10 cellular contexts compared by ENCODE assay signal in genomic region chr11:720017-720641, GRCh38. TPM values are rescaled to one million over a fixed set of nuclear protein-coding genes. Genes with fewer than 3 reads are reported as not detected.
A peak's percentile ranks its signal among the peaks of the same experiment; 100 is the strongest.
DNase-seq lines count a peak whose midpoint lies in the region; ATAC-seq, FAIRE-seq and TF ChIP-seq lines count a peak whose summit lies in the region.
"Had no signal": no experiment of that assay in that cellular context is flagged by ENCODE, and none has a peak within 500 bp of the region (broad histone marks: within the 10 kb centered on the region; RNA-seq: fewer than 3 reads in every experiment).

No MANE protein-coding gene starts in this region.

- no peak overlapping the region for H2AFZ ChIP-seq in H1 (ENCODE audit: low read length)
- H2AFZ ChIP-seq in neuronal stem cell (ENCODE audit: low read length): peak overlapping the region; percentile 79

- H3K14ac ChIP-seq in H1 (ENCODE audit: insufficient read length) (no peak overlapping the region), neuronal stem cell (ENCODE audit: low read length) (no peak overlapping the region)

- no peak overlapping the region for H3K9ac ChIP-seq in HUES64 (ENCODE audit: low read depth, low read length)
- no peak overlapping the region for H3K9ac ChIP-seq in H1 (replicated peaks in 1 of 4; ENCODE audit: extremely low read depth in 1 of 4, low read depth in 3 of 4, low read length in 3 of 4)
- H3K9ac ChIP-seq in neuronal stem cell (ENCODE audit: low read depth, low read length, poor library complexity): peak overlapping the region; percentile 70

- no peak for TF ChIP-seq EP300 in H1 (IDR thresholded peaks at IDR 0.05; ENCODE audit: borderline replicate concordance in 1 of 2, low read depth in 2 of 2, low read length in 2 of 2)

- H3K27ac ChIP-seq in HUES64 (ENCODE audit: low read depth, low read length) (no peak overlapping the region), H1 (ENCODE audit: low read depth, low read length) (no peak overlapping the region), neuronal stem cell (replicated peaks; ENCODE audit: low read length) (no peak overlapping the region)
- H3K27ac ChIP-seq: sigmoid colon had no signal

- H3K27me3 ChIP-seq in HUES64 (ENCODE audit: insufficient read depth, low read length) (peaks cover 13% of the 10 kb centered on the region), H1 (replicated peaks in 1 of 4; ENCODE audit: control insufficient read depth in 3 of 4, extremely low read depth in 1 of 4, insufficient read depth in 3 of 4, low read length in 3 of 4) (peaks cover 0 to 8% (median 8%) of the 10 kb centered on the region in 4 experiments; a peak in 4 of 7 replicates), neuronal stem cell (ENCODE audit: control insufficient read depth in 3 of 3, insufficient read depth in 3 of 3, low read depth in 1 of 3, low read length in 3 of 3) (peaks cover 3 to 54% (median 27%) of the 10 kb centered on the region in 3 experiments)

- H3K36me3 ChIP-seq in HUES64 (ENCODE audit: insufficient read depth, low read length) (no peaks in the 10 kb centered on the region), H1 (ENCODE audit: control insufficient read depth in 2 of 4, insufficient read depth in 4 of 4, low read length in 3 of 4) (no peaks in the 10 kb centered on the region), neuronal stem cell (replicated peaks in 1 of 2; ENCODE audit: control insufficient read depth in 2 of 2, insufficient read depth in 2 of 2, low read length in 2 of 2) (no peaks in the 10 kb centered on the region)
- H3K36me3 ChIP-seq: sigmoid colon had no signal

- no peak for TF ChIP-seq RAD21 in H1 (IDR thresholded peaks at IDR 0.05 in 1 of 2, conservative IDR thresholded peaks at IDR 0.05 in 1 of 2; ENCODE audit: low read depth in 2 of 2, low read length in 2 of 2)

- H3K9me3 ChIP-seq in HUES64 (ENCODE audit: insufficient read depth, low read depth, low read length) (no peaks in the 10 kb centered on the region; the same call in 1 of the 2 replicates), H1 (ENCODE audit: insufficient read depth in 2 of 2, low read depth in 1 of 2, low read length in 1 of 2) (no peaks in the 10 kb centered on the region), neuronal stem cell (replicated peaks in 1 of 2; ENCODE audit: control insufficient read depth in 2 of 2, insufficient read depth in 1 of 2, low read depth in 1 of 2, low read length in 2 of 2) (no peaks in the 10 kb centered on the region)
- H3K9me3 ChIP-seq: esophagus squamous epithelium, sigmoid colon had no signal

- H4K8ac ChIP-seq in H1 (ENCODE audit: extremely low read depth, insufficient read depth, low read length) (no peak overlapping the region), neuronal stem cell (ENCODE audit: low read depth, low read length) (peak overlapping the region; percentile 17)

- H3K4me2 ChIP-seq in H1 (ENCODE audit: insufficient read depth in 1 of 2, low read depth in 2 of 2, low read length in 2 of 2): peak overlapping the region; percentile 25 to 79; a peak in 3 of 4 replicates
- peak overlapping the region; percentile 45 for H3K4me2 ChIP-seq in neuronal stem cell (ENCODE audit: insufficient read depth, low read length, poor library complexity, severe bottlenecking)

- peaks cover 2% of the 10 kb centered on the region; the same call in 1 of the 2 replicates for H3K23me2 ChIP-seq in H1 (ENCODE audit: low read depth, low read length)

- no peak for TF ChIP-seq POLR2A in H1 (IDR thresholded peaks at IDR 0.05; ENCODE audit: control extremely low read depth in 1 of 2, low read depth in 2 of 2, low read length in 2 of 2)

- H2BK20ac ChIP-seq in H1 (ENCODE audit: low read length): no peak overlapping the region

- FAIRE-seq in H1 (lab: Jason Lieb, UNC): no peak

- H3K79me2 ChIP-seq in H1 (ENCODE audit: control insufficient read depth in 1 of 2, insufficient read depth in 2 of 2, low read length in 2 of 2): no peaks in the 10 kb centered on the region

- H2AK5ac ChIP-seq in H1 (ENCODE audit: low read depth, low read length): peak overlapping the region; percentile 65; the same call in 1 of the 2 replicates
- H2AK5ac ChIP-seq in neuronal stem cell (ENCODE audit: low read depth, low read length): peak overlapping the region; percentile 97

- no peak overlapping the region for H2BK120ac ChIP-seq in H1 (replicated peaks; ENCODE audit: low read depth, low read length)
- peak overlapping the region; percentile 72 for H2BK120ac ChIP-seq in neuronal stem cell (ENCODE audit: low read depth, low read length)

- no peak for ATAC-seq in GM18861 (IDR thresholded peaks at IDR 0.05; ENCODE audit: unreplicated experiment)

- H2BK5ac ChIP-seq in H1 (ENCODE audit: low read depth, low read length) (peak overlapping the region; percentile 49; the same call in 1 of the 2 replicates), neuronal stem cell (ENCODE audit: low read length) (peak overlapping the region; percentile 82)

- peak overlapping the region; percentile 10; the same call in 1 of the 2 replicates for H2BK15ac ChIP-seq in H1 (ENCODE audit: low read length)
- peak overlapping the region; percentile 81 for H2BK15ac ChIP-seq in neuronal stem cell (ENCODE audit: low read length)

- H3K18ac ChIP-seq in H1 (ENCODE audit: extremely low read depth, low read length) (peak overlapping the region; percentile 51), neuronal stem cell (ENCODE audit: low read length) (peak overlapping the region; percentile 92)

- peak overlapping the region; percentile 63; the same call in 1 of the 2 replicates for H2BK12ac ChIP-seq in H1 (ENCODE audit: low read depth, low read length)
- H2BK12ac ChIP-seq in neuronal stem cell (ENCODE audit: low read length): no peak overlapping the region

- H3K4me1 ChIP-seq in HUES64 (ENCODE audit: insufficient read depth, low read length): no peaks in the 10 kb centered on the region
- peaks cover 0 to 7% (median 5%) of the 10 kb centered on the region in 4 experiments; a peak in 5 of 7 replicates for H3K4me1 ChIP-seq in H1 (replicated peaks in 1 of 4; ENCODE audit: control insufficient read depth in 3 of 4, insufficient read depth in 4 of 4, low read length in 3 of 4)
- peaks cover 0 to 5% of the 10 kb centered on the region in 2 donors for H3K4me1 ChIP-seq in neuronal stem cell (ENCODE audit: control insufficient read depth in 2 of 2, insufficient read depth in 1 of 2, low read depth in 1 of 2, low read length in 2 of 2)

- CTCF ChIA-PET in H1 (lab: Charles Lee; ENCODE audit: partially characterized antibody): interaction anchor here (0.5 to 15.4 kb wide), 12 partner anchors 8 to 200 kb away, joined by 3 to 395 read pairs (median 3); partner anchors contain the start of genes EPS8L2, TALDO1 and TMEM80

- POLR2A ChIA-PET in H1 (lab: Charles Lee; ENCODE audit: partially characterized antibody): interaction anchor here (0.6 to 3.5 kb wide), 9 partner anchors 17 to 185 kb away, joined by 3 to 25 read pairs (median 3); partner anchors contain the start of genes DRD4, HRAS and TALDO1

- H3K79me1 ChIP-seq in H1 (ENCODE audit: low read depth, low read length): no peaks in the 10 kb centered on the region
- H3K79me1 ChIP-seq in neuronal stem cell (ENCODE audit: low read depth, low read length): no peaks in the 10 kb centered on the region

- H4K20me1 ChIP-seq in H1 (replicated peaks in 1 of 2; ENCODE audit: control insufficient read depth in 1 of 2, insufficient read depth in 2 of 2, low read length in 2 of 2): no peaks in the 10 kb centered on the region

- WGBS in HUES64: 84% methylated on average over 35 of the region's 35 CpGs
- WGBS in H1 (ENCODE audit: extremely low coverage in 1 of 2, insufficient coverage in 1 of 2, insufficient read length in 1 of 2, insufficient replicate concordance in 2 of 2, low coverage in 1 of 2, low lambda C conversion rate in 2 of 2, missing lambda C conversion rate in 1 of 2), 2 experiments: 82% methylated on average over 28 of the region's 35 CpGs; no CpG with 5 or more reads in 1 of the 2 experiments
- WGBS in neuronal stem cell (ENCODE audit: extremely low coverage in 2 of 2, insufficient read length in 2 of 2, insufficient replicate concordance in 1 of 2), 2 donors: no CpG with 5 or more reads among the region's 35 CpGs

- no peak overlapping the region for H3K56ac ChIP-seq in H1 (replicated peaks; ENCODE audit: insufficient read length, low read depth, low read length)

- H3K4ac ChIP-seq in H1 (replicated peaks; ENCODE audit: insufficient read length, low read depth, low read length): peak overlapping the region; percentile 84
- H3K4ac ChIP-seq in neuronal stem cell (ENCODE audit: low read length): peak overlapping the region; percentile 89

- no peak overlapping the region for H4K5ac ChIP-seq in H1 (ENCODE audit: insufficient read length, low read depth, low read length)

- H4K91ac ChIP-seq in H1 (replicated peaks; ENCODE audit: insufficient read length, low read length) (no peak overlapping the region), neuronal stem cell (ENCODE audit: low read depth, low read length, poor library complexity) (peak overlapping the region; percentile 43)

- TF ChIP-seq CTCF in H1 (IDR thresholded peaks at IDR 0.05; ENCODE audit: control extremely low read depth in 1 of 3, insufficient read depth in 1 of 3, low read depth in 1 of 3, low read length in 3 of 3): no peak

- H3K4me3 ChIP-seq in HUES64 (ENCODE audit: low read length): peak overlapping the region; percentile 34
- H3K4me3 ChIP-seq in H1 (ENCODE audit: extremely low read depth in 1 of 4, insufficient read depth in 2 of 4, low read depth in 3 of 4, low read length in 4 of 4): peak overlapping the region in 3 of 4 experiments; percentile 19 to 49 (median 36); a peak in 5 of 8 replicates
- peak overlapping the region in 1 of 2 donors; percentile 66 for H3K4me3 ChIP-seq in neuronal stem cell (ENCODE audit: low read length in 2 of 2)

- DNase-seq in D341Med (ENCODE audit: low spot score): peak; percentile 42
- DNase-seq in H1 (ENCODE audit: low read depth in 1 of 2, low spot score in 2 of 2): no peak
- DNase-seq in neuronal stem cell (ENCODE audit: low spot score): no peak
- DNase-seq in NCI-H446 treated with DMSO at 0.1 percent for 48 hours (lab: John Stamatoyannopoulos, UW): no peak
- no peak for DNase-seq in iPS-NIHi7 (ENCODE audit: extremely low spot score)
- DNase-seq: esophagus squamous epithelium, MV-4-11, sigmoid colon had no signal

- no peak overlapping the region for H3K23ac ChIP-seq in H1 (ENCODE audit: insufficient read length)
- peak overlapping the region; percentile 91 for H3K23ac ChIP-seq in neuronal stem cell (ENCODE audit: low read depth, low read length, poor library complexity)

RNA-seq across cellular contexts. Expression of gene EPS8L2, which starts 14.1 kb away (rescaled TPM):
- 16.7 TPM for polyA plus RNA-seq in HUES64 (2013, experiment 1 of 2)
- polyA plus RNA-seq in HUES64 (2013, experiment 2 of 2): 15.1 TPM
- total RNA-seq in H1 (2021; fragmentation: NEBNext Ultra II Directional; extraction: Animal tissue kit (Norgen Biotek cat#: 25700)): 38.5 and 44.3 TPM in 2 replicates
- 57.0 and 65.3 TPM in 2 replicates for polyA plus RNA-seq in H1 (2011; rRNA removed)
- polyA plus RNA-seq in H1 (2011; cell fraction: cytosol; rRNA removed): 62.3 TPM
- polyA plus RNA-seq in H1 (2011; cell fraction: nucleus; rRNA removed): 176 TPM
- polyA plus RNA-seq in H1 (2012, experiment 1 of 2): 53.1 to 74.7 TPM (median 60.2 TPM) in 4 replicates
- 39.4 TPM for polyA plus RNA-seq in H1 (2012, experiment 2 of 2)
- polyA plus RNA-seq in H1 (2013, experiment 1 of 2): 35.7 TPM
- polyA plus RNA-seq in H1 (2013, experiment 2 of 2): 35.5 TPM
- 16.3 and 16.5 TPM in 2 replicates for polyA minus RNA-seq in H1 (2011; rRNA and poly(A)+ RNA removed)
- 23.9 TPM for polyA minus RNA-seq in H1 (2011; cell fraction: cytosol; rRNA and poly(A)+ RNA removed)
- polyA minus RNA-seq in H1 (2011; cell fraction: nucleus; rRNA and poly(A)+ RNA removed): 34.5 TPM
- polyA plus RNA-seq in neuronal stem cell (2013, experiment 1 of 2): 6.7 TPM
- polyA plus RNA-seq in neuronal stem cell (2013, experiment 2 of 2): 6.7 TPM

RNA-seq across cellular contexts. Expression of gene TMEM80, which starts 24.5 kb away (rescaled TPM):
- polyA plus RNA-seq in HUES64 (2013, experiment 1 of 2): 13.7 TPM
- polyA plus RNA-seq in HUES64 (2013, experiment 2 of 2): 17.6 TPM
- 7.3 and 8.0 TPM in 2 replicates for total RNA-seq in H1 (2021; fragmentation: NEBNext Ultra II Directional; extraction: Animal tissue kit (Norgen Biotek cat#: 25700))
- 16.3 and 21.4 TPM in 2 replicates for polyA plus RNA-seq in H1 (2011; rRNA removed)
- polyA plus RNA-seq in H1 (2011; cell fraction: cytosol; rRNA removed): 24.0 TPM
- polyA plus RNA-seq in H1 (2011; cell fraction: nucleus; rRNA removed): 32.5 TPM
- polyA plus RNA-seq in H1 (2012, experiment 1 of 2): 12.5 to 17.4 TPM (median 13.9 TPM) in 4 replicates
- 12.3 TPM for polyA plus RNA-seq in H1 (2012, experiment 2 of 2)
- polyA plus RNA-seq in H1 (2013, experiment 1 of 2): 12.2 TPM
- 11.8 TPM for polyA plus RNA-seq in H1 (2013, experiment 2 of 2)
- polyA minus RNA-seq in H1 (2011; rRNA and poly(A)+ RNA removed): 5.8 and 7.8 TPM in 2 replicates
- 3.7 TPM for polyA minus RNA-seq in H1 (2011; cell fraction: cytosol; rRNA and poly(A)+ RNA removed)
- 10.1 TPM for polyA minus RNA-seq in H1 (2011; cell fraction: nucleus; rRNA and poly(A)+ RNA removed)
- 20.9 TPM for polyA plus RNA-seq in neuronal stem cell (2013, experiment 1 of 2)
- 21.7 TPM for polyA plus RNA-seq in neuronal stem cell (2013, experiment 2 of 2)

RNA-seq across cellular contexts. Expression of gene DEAF1, which starts 25.1 kb away (rescaled TPM):
- 41.2 TPM for polyA plus RNA-seq in HUES64 (2013, experiment 1 of 2)
- polyA plus RNA-seq in HUES64 (2013, experiment 2 of 2): 53.1 TPM
- 53.7 and 58.4 TPM in 2 replicates for total RNA-seq in H1 (2021; fragmentation: NEBNext Ultra II Directional; extraction: Animal tissue kit (Norgen Biotek cat#: 25700))
- 47.3 and 64.7 TPM in 2 replicates for polyA plus RNA-seq in H1 (2011; rRNA removed)
- polyA plus RNA-seq in H1 (2011; cell fraction: cytosol; rRNA removed): 56.1 TPM
- polyA plus RNA-seq in H1 (2011; cell fraction: nucleus; rRNA removed): 53.5 TPM
- 30.0 to 53.4 TPM (median 44.3 TPM) in 4 replicates for polyA plus RNA-seq in H1 (2012, experiment 1 of 2)
- 49.0 TPM for polyA plus RNA-seq in H1 (2012, experiment 2 of 2)
- 21.9 TPM for polyA plus RNA-seq in H1 (2013, experiment 1 of 2)
- polyA plus RNA-seq in H1 (2013, experiment 2 of 2): 22.9 TPM
- polyA minus RNA-seq in H1 (2011; rRNA and poly(A)+ RNA removed): 24.3 and 26.2 TPM in 2 replicates
- 30.0 TPM for polyA minus RNA-seq in H1 (2011; cell fraction: cytosol; rRNA and poly(A)+ RNA removed)
- polyA minus RNA-seq in H1 (2011; cell fraction: nucleus; rRNA and poly(A)+ RNA removed): 31.6 TPM
- polyA plus RNA-seq in neuronal stem cell (2013, experiment 1 of 2): 37.2 TPM
- polyA plus RNA-seq in neuronal stem cell (2013, experiment 2 of 2): 37.3 TPM

RNA-seq across cellular contexts. Expression of gene TALDO1, which starts 27.1 kb away (rescaled TPM):
- 182 TPM for polyA plus RNA-seq in HUES64 (2013, experiment 1 of 2)
- 176 TPM for polyA plus RNA-seq in HUES64 (2013, experiment 2 of 2)
- total RNA-seq in H1 (2021; fragmentation: NEBNext Ultra II Directional; extraction: Animal tissue kit (Norgen Biotek cat#: 25700)): 302 and 308 TPM in 2 replicates
- 265 and 293 TPM in 2 replicates for polyA plus RNA-seq in H1 (2011; rRNA removed)
- polyA plus RNA-seq in H1 (2011; cell fraction: cytosol; rRNA removed): 348 TPM
- polyA plus RNA-seq in H1 (2011; cell fraction: nucleus; rRNA removed): 319 TPM
- 296 to 332 TPM (median 325 TPM) in 4 replicates for polyA plus RNA-seq in H1 (2012, experiment 1 of 2)
- 421 TPM for polyA plus RNA-seq in H1 (2012, experiment 2 of 2)
- 240 TPM for polyA plus RNA-seq in H1 (2013, experiment 1 of 2)
- polyA plus RNA-seq in H1 (2013, experiment 2 of 2): 235 TPM
- polyA minus RNA-seq in H1 (2011; rRNA and poly(A)+ RNA removed): 114 and 141 TPM in 2 replicates
- polyA minus RNA-seq in H1 (2011; cell fraction: cytosol; rRNA and poly(A)+ RNA removed): 161 TPM
- polyA minus RNA-seq in H1 (2011; cell fraction: nucleus; rRNA and poly(A)+ RNA removed): 71.4 TPM
- 111 TPM for polyA plus RNA-seq in neuronal stem cell (2013, experiment 1 of 2)
- polyA plus RNA-seq in neuronal stem cell (2013, experiment 2 of 2): 112 TPM

RNA-seq across cellular contexts. Expression of gene GATD1, which starts 57.2 kb away (rescaled TPM):
- 21.3 TPM for polyA plus RNA-seq in HUES64 (2013, experiment 1 of 2)
- polyA plus RNA-seq in HUES64 (2013, experiment 2 of 2): 22.1 TPM
- total RNA-seq in H1 (2021; fragmentation: NEBNext Ultra II Directional; extraction: Animal tissue kit (Norgen Biotek cat#: 25700)): 47.5 and 54.9 TPM in 2 replicates
- 54.8 and 101 TPM in 2 replicates for polyA plus RNA-seq in H1 (2011; rRNA removed)
- polyA plus RNA-seq in H1 (2011; cell fraction: cytosol; rRNA removed): 97.6 TPM
- 235 TPM for polyA plus RNA-seq in H1 (2011; cell fraction: nucleus; rRNA removed)
- 34.4 to 62.1 TPM (median 53.0 TPM) in 4 replicates for polyA plus RNA-seq in H1 (2012, experiment 1 of 2)
- 39.0 TPM for polyA plus RNA-seq in H1 (2012, experiment 2 of 2)
- polyA plus RNA-seq in H1 (2013, experiment 1 of 2): 46.9 TPM
- 40.6 TPM for polyA plus RNA-seq in H1 (2013, experiment 2 of 2)
- polyA minus RNA-seq in H1 (2011; rRNA and poly(A)+ RNA removed): 17.0 and 20.4 TPM in 2 replicates
- 19.2 TPM for polyA minus RNA-seq in H1 (2011; cell fraction: cytosol; rRNA and poly(A)+ RNA removed)
- 49.0 TPM for polyA minus RNA-seq in H1 (2011; cell fraction: nucleus; rRNA and poly(A)+ RNA removed)
- 45.2 TPM for polyA plus RNA-seq in neuronal stem cell (2013, experiment 1 of 2)
- polyA plus RNA-seq in neuronal stem cell (2013, experiment 2 of 2): 42.6 TPM
